In genomic region chr13:50909605-50910482, GRCh38 we compare ENCODE assay signal across 8 cellular contexts. TPM values are rescaled to one million over a fixed set of nuclear protein-coding genes. Genes with fewer than 3 reads are reported as not detected.
DNase-seq lines count a peak whose midpoint lies in the region; ATAC-seq and TF ChIP-seq lines count a peak whose summit lies in the region.

A gene with protein sequence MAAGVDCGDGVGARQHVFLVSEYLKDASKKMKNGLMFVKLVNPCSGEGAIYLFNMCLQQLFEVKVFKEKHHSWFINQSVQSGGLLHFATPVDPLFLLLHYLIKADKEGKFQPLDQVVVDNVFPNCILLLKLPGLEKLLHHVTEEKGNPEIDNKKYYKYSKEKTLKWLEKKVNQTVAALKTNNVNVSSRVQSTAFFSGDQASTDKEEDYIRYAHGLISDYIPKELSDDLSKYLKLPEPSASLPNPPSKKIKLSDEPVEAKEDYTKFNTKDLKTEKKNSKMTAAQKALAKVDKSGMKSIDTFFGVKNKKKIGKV (plus strand): TSS chr13:50909791. CDS start chr13:50910077, 286 bp downstream.

- CTCF ChIA-PET in activated CD4-positive, alpha-beta memory T cell treated with anti-CD3 and anti-CD28 coated beads for 36 hours (lab: Charles Lee): interaction anchor here (1.0 to 3.1 kb wide), 4 partner anchors 17 to 973 kb away, joined by 3 to 28 read pairs (median 5); partner anchors contain the start of gene SPRYD7

- H3K27ac ChIP-seq in duodenal mucosa (ENCODE audit: low read depth, low read length): peak within 1 kb of the TSS; percentile 87
- peak within 1 kb of the TSS; percentile 95 to 97 for H3K27ac ChIP-seq in lung (ENCODE audit: low read depth in 1 of 2, low read length in 1 of 2)

- peaks cover 12 to 21% of the 10 kb centered on the region in 2 donors for H3K4me1 ChIP-seq in duodenal mucosa (ENCODE audit: control insufficient read depth in 1 of 2, insufficient read depth in 2 of 2, low read length in 2 of 2)
- peaks cover 0 to 4% of the 10 kb centered on the region in 2 donors for H3K4me1 ChIP-seq in lung (ENCODE audit: control insufficient read depth in 2 of 2, insufficient read depth in 2 of 2, low read length in 2 of 2)

- DNase-seq in AML-193 (lab: John Stamatoyannopoulos, UW): peak; percentile 77 to 78
- peak; percentile 71 to 95 for DNase-seq in NCI-H526 (lab: John Stamatoyannopoulos, UW)
- peak; percentile 79 for DNase-seq in activated CD4-positive, alpha-beta memory T cell treated with anti-CD3 and anti-CD28 coated beads for 36 hours
- peak; percentile 70 for DNase-seq in lung (ENCODE audit: low spot score)
- DNase-seq in stimulated activated CD4-positive, alpha-beta T cell treated with anti-CD3 and anti-CD28 coated beads, TNF-alpha, amount 100 ng/mL, for 48 hours (ENCODE audit: low read depth in 3 of 3): peak; percentile 32 to 61 (median 48)

- POLR2A ChIA-PET in activated CD4-positive, alpha-beta memory T cell treated with anti-CD3 and anti-CD28 coated beads for 36 hours (lab: Charles Lee): interaction anchor here (0.6 to 1.1 kb wide), 3 partner anchors 14 to 18 kb away, joined by 3 to 4 read pairs (median 4); no protein-coding TSS in a partner anchor

- H3K36me3 ChIP-seq in duodenal mucosa (ENCODE audit: control insufficient read depth in 1 of 2, insufficient read depth in 2 of 2, low read length in 2 of 2): no peaks in the 10 kb centered on the region
- no peaks in the 10 kb centered on the region for H3K36me3 ChIP-seq in lung (ENCODE audit: control insufficient read depth in 2 of 2, insufficient read depth in 2 of 2, low read length in 2 of 2)

- peak; percentile 72 for ATAC-seq in GM19023 (IDR thresholded peaks at IDR 0.05; ENCODE audit: unreplicated experiment)
- ATAC-seq in HG03175 (IDR thresholded peaks at IDR 0.05; ENCODE audit: unreplicated experiment): peak; percentile 68
- ATAC-seq in lung (ENCODE audit: insufficient read depth, low FRiP score): peak; percentile 83

- H3K27me3 ChIP-seq in duodenal mucosa (ENCODE audit: control insufficient read depth in 1 of 2, insufficient read depth in 2 of 2, low read length in 2 of 2): no peaks in the 10 kb centered on the region
- H3K27me3 ChIP-seq in lung (ENCODE audit: control insufficient read depth, insufficient read depth): no peaks in the 10 kb centered on the region

- no peaks in the 10 kb centered on the region for H3K27me3 Mint-ChIP-seq in activated CD4-positive, alpha-beta memory T cell treated with anti-CD3 and anti-CD28 coated beads for 36 hours

- H3K9me3 Mint-ChIP-seq in activated CD4-positive, alpha-beta memory T cell treated with anti-CD3 and anti-CD28 coated beads for 36 hours: no peaks in the 10 kb centered on the region

- TF ChIP-seq CTCF in lung (IDR thresholded peaks at IDR 0.05; ENCODE audit: control extremely low read depth, extremely low read depth): no peak

- H3K36me3 Mint-ChIP-seq in activated CD4-positive, alpha-beta memory T cell treated with anti-CD3 and anti-CD28 coated beads for 36 hours: no peaks in the 10 kb centered on the region

- H3K4me3 ChIP-seq in duodenal mucosa (ENCODE audit: low read depth in 1 of 2, low read length in 2 of 2) (peak within 1 kb of the TSS; percentile 92 to 93), lung (peak within 1 kb of the TSS; percentile 70)

- H3K4me3 Mint-ChIP-seq in activated CD4-positive, alpha-beta memory T cell treated with anti-CD3 and anti-CD28 coated beads for 36 hours: peak within 1 kb of the TSS; percentile 94

- peak within 1 kb of the TSS; percentile 91 to 96 for H3K9ac ChIP-seq in duodenal mucosa (ENCODE audit: low read depth in 1 of 2, low read length in 2 of 2)

- H3K9me3 ChIP-seq in duodenal mucosa (ENCODE audit: control insufficient read depth in 1 of 2, low read length in 2 of 2): no peaks in the 10 kb centered on the region
- H3K9me3 ChIP-seq in lung (ENCODE audit: control insufficient read depth in 2 of 2, insufficient read depth in 1 of 2, low read length in 1 of 2): no peaks in the 10 kb centered on the region

- peak within 1 kb of the TSS; percentile 98 for H3K27ac Mint-ChIP-seq in activated CD4-positive, alpha-beta memory T cell treated with anti-CD3 and anti-CD28 coated beads for 36 hours

- H3K4me1 Mint-ChIP-seq in activated CD4-positive, alpha-beta memory T cell treated with anti-CD3 and anti-CD28 coated beads for 36 hours (ENCODE audit: low read depth): peaks cover 32% of the 10 kb centered on the region

- WGBS in lung, 2 donors: 0% methylated on average over 96 to 107 of the region's 107 CpGs

- intact Hi-C loops in activated CD4-positive, alpha-beta memory T cell treated with anti-CD3 and anti-CD28 coated beads for 36 hours (cut with micrococcal nuclease): loop anchor here (1.0 to 10.0 kb wide), 13 partner anchors 17 to 1282 kb away; partner anchors contain the start of genes INTS6 and SPRYD7

RNA-seq across cellular contexts. Expression of the gene that starts here (rescaled TPM):
- 10 to 100 TPM; 40.8 to 48.4 TPM for total RNA-seq in activated CD4-positive, alpha-beta memory T cell treated with anti-CD3 and anti-CD28 coated beads for 36 hours
- 100 to 1,000 TPM in 1 of 2 donors, 10 to 100 TPM in 1; 38.1 to 115 TPM for total RNA-seq in lung
- polyA plus RNA-seq in lung: 10 to 100 TPM; 29.6 to 77.6 TPM

Comparison
In these comparisons a context has a peak if more than half of its experiments do, and no peak if none do; other contexts are left out.
1. Peak in every context shown above with its lines: DNase-seq, ATAC-seq, H3K4me3 ChIP-seq and H3K27ac ChIP-seq.